ENCODE assay signal across 1 cellular context in genomic region chr6:146587448-146587847, GRCh38.
TF ChIP-seq lines count a peak whose summit lies in the region.

No MANE protein-coding gene starts in this region.

TF ChIP-seq in HepG2, 621 proteins besides CTCF, POLR2A, EP300 and RAD21:
- no peak for TF ChIP-seq ZFP91 (CRISPR knock-in tag; IDR thresholded peaks at IDR 0.05; ENCODE audit: borderline replicate concordance)
- no peak for TF ChIP-seq NFYB (CRISPR knock-in tag; IDR thresholded peaks at IDR 0.05)
- TF ChIP-seq NR2C2 (CRISPR knock-in tag; IDR thresholded peaks at IDR 0.05; ENCODE audit: borderline replicate concordance): no peak
- no peak for TF ChIP-seq SRF (IDR thresholded peaks at IDR 0.05; ENCODE audit: low read depth, low read length)
TF ChIP-seq in HepG2: peak in this region for 0.
